Comparison of ENCODE assay signal across 8 cellular contexts in the genomic region with DNA sequence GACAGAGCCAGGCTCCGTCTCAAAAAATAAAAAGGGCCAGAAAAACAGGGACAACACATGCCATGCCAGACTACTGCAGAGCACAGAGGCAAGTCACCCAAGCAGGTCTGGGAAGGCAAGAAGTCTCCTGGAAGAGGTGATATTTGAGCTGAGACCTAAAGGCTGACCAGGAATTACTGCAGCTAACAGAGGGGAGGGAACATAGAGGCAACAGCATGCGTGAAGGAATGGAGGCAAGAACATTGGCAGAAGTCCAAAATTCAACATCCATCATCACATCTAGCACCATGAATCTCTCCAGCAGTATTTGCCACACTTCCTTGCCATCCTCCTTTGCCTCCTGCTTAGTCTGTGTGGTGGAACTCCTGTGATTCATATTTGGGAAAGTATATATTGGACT. TPM values are rescaled to one million over a fixed set of nuclear protein-coding genes. Genes with fewer than 3 reads are reported as not detected.
DNase-seq lines count a peak whose midpoint lies in the region; ATAC-seq and TF ChIP-seq lines count a peak whose summit lies in the region.

No MANE protein-coding gene starts in this region.

- H3K9ac ChIP-seq in Karpas-422 (ENCODE audit: low read length): peak overlapping the region; percentile 70

- no peak for ATAC-seq in naive thymus-derived CD4-positive, alpha-beta T cell

- H3K4me1 ChIP-seq in Caco-2: peaks cover 19% of the 10 kb centered on the region
- peaks cover 22% of the 10 kb centered on the region for H3K4me1 ChIP-seq in Karpas-422 (ENCODE audit: low read length)
- peaks cover 0 to 5% of the 10 kb centered on the region in 2 donors for H3K4me1 ChIP-seq in breast epithelium
- H3K4me1 ChIP-seq in naive thymus-derived CD4-positive, alpha-beta T cell (ENCODE audit: control insufficient read depth in 2 of 2, insufficient read depth in 2 of 2, low read length in 2 of 2): peaks cover 17% of the 10 kb centered on the region in 2 donors

- TF ChIP-seq POLR2A in breast epithelium (IDR thresholded peaks at IDR 0.05): no peak

- H2AFZ ChIP-seq in Karpas-422 (ENCODE audit: low read length): peak overlapping the region; percentile 99

- CTCF ChIA-PET in Caco-2 (lab: Charles Lee): interaction anchor here (1.5 kb wide), 1 partner anchor 348 kb away, joined by 8 read pairs; no protein-coding TSS in a partner anchor
- CTCF ChIA-PET in naive thymus-derived CD4-positive, alpha-beta T cell (lab: Charles Lee): interaction anchor here (2.1 kb wide), 1 partner anchor 348 kb away, joined by 7 read pairs; no protein-coding TSS in a partner anchor

- peak overlapping the region; percentile 96 for H3K4me3 Mint-ChIP-seq in Caco-2 (ENCODE audit: unreplicated experiment)
- H3K4me3 Mint-ChIP-seq in naive thymus-derived CD4-positive, alpha-beta T cell: peak overlapping the region; percentile 87 to 99 (median 97)

- POLR2A ChIA-PET in Caco-2 (lab: Charles Lee): interaction anchor here (0.9 to 1.2 kb wide), 2 partner anchors 195 to 262 kb away, joined by 3 to 4 read pairs; a partner anchor contains a TSS
- POLR2A ChIA-PET in naive thymus-derived CD4-positive, alpha-beta T cell (lab: Charles Lee): interaction anchor here (0.9 to 3.6 kb wide), 5 partner anchors 22 to 1211 kb away, joined by 3 to 22 read pairs (median 7); a partner anchor contains a TSS

- H3K27ac Mint-ChIP-seq in Caco-2 (ENCODE audit: unreplicated experiment): peak overlapping the region; percentile 98
- H3K27ac Mint-ChIP-seq in naive thymus-derived CD4-positive, alpha-beta T cell: peak overlapping the region; percentile 96 to 99 (median 98)

- H3K4me3 ChIP-seq in Caco-2 (ENCODE audit: low read depth, low read length) (peak overlapping the region; percentile 46), Karpas-422 (ENCODE audit: low read length) (peak overlapping the region; percentile 80), breast epithelium (peak overlapping the region in 2 of 3 donors; percentile 73 to 95)
- H3K4me3 ChIP-seq in naive thymus-derived CD4-positive, alpha-beta T cell (ENCODE audit: low read length): peak overlapping the region; percentile 76

- no peaks in the 10 kb centered on the region; the same call in 1 of the 2 replicates for H3K36me3 ChIP-seq in Caco-2 (ENCODE audit: control insufficient read depth, insufficient read depth, low read length)
- peaks cover 7% of the 10 kb centered on the region; the same call in 1 of the 2 replicates for H3K36me3 ChIP-seq in Karpas-422 (ENCODE audit: insufficient read depth, low read length)
- no peaks in the 10 kb centered on the region for H3K36me3 ChIP-seq in breast epithelium
- no peaks in the 10 kb centered on the region for H3K36me3 ChIP-seq in naive thymus-derived CD4-positive, alpha-beta T cell (ENCODE audit: control insufficient read depth in 2 of 3, insufficient read depth in 3 of 3, low read length in 3 of 3)

- H3K27me3 Mint-ChIP-seq in Caco-2 (ENCODE audit: insufficient read depth, unreplicated experiment): no peaks in the 10 kb centered on the region
- H3K27me3 Mint-ChIP-seq in naive thymus-derived CD4-positive, alpha-beta T cell: peaks cover 0 to 2% (median 0%) of the 10 kb centered on the region in 5 donors

- peak overlapping the region; percentile 96 for H3K4me2 ChIP-seq in Karpas-422 (ENCODE audit: low read depth, low read length, poor library complexity, severe bottlenecking)

- peaks cover 20% of the 10 kb centered on the region for H3K4me1 Mint-ChIP-seq in Caco-2 (ENCODE audit: low read depth, unreplicated experiment)
- H3K4me1 Mint-ChIP-seq in naive thymus-derived CD4-positive, alpha-beta T cell: peaks cover 20 to 55% (median 44%) of the 10 kb centered on the region in 7 donors

- H3K9me3 Mint-ChIP-seq in Caco-2 (ENCODE audit: unreplicated experiment): no peaks in the 10 kb centered on the region
- H3K9me3 Mint-ChIP-seq in naive thymus-derived CD4-positive, alpha-beta T cell: no peaks in the 10 kb centered on the region

- H3K9me2 ChIP-seq in Karpas-422 (replicated peaks; ENCODE audit: insufficient read depth, low read length): no peaks in the 10 kb centered on the region

- H3K27ac ChIP-seq in Karpas-422 (ENCODE audit: low read length) (no peak overlapping the region), breast epithelium (no peak overlapping the region)
- peak overlapping the region; percentile 92 for H3K27ac ChIP-seq in naive thymus-derived CD4-positive, alpha-beta T cell (ENCODE audit: low read depth, low read length)

- BruUV-seq in Caco-2 (replicated peaks; lab: Mats Ljungman, UMichigan): no TSS peak

- intact Hi-C loops in Caco-2 (cut with micrococcal nuclease; ENCODE audit: unreplicated experiment) (loop anchor here (5.0 kb wide), 1 partner anchor 261 kb away; no protein-coding TSS in a partner anchor), breast epithelium (cut with DNase I; ENCODE audit: low total_unique reads) (loop anchor here (10.0 kb wide), 1 partner anchor 349 kb away; no protein-coding TSS in a partner anchor)
- intact Hi-C loops in naive thymus-derived CD4-positive, alpha-beta T cell (cut with micrococcal nuclease): loop anchor here (5.0 to 10.0 kb wide), 5 partner anchors 239 to 841 kb away; a partner anchor contains a TSS

- H3K27me3 ChIP-seq in Caco-2 (replicated peaks; ENCODE audit: control insufficient read depth, insufficient read depth, low read length) (no peaks in the 10 kb centered on the region), Karpas-422 (ENCODE audit: low read length) (no peaks in the 10 kb centered on the region), breast epithelium (no peaks in the 10 kb centered on the region)
- H3K27me3 ChIP-seq in naive thymus-derived CD4-positive, alpha-beta T cell (ENCODE audit: control insufficient read depth in 2 of 2, insufficient read depth in 2 of 2, low read length in 2 of 2): no peaks in the 10 kb centered on the region

- H3K79me2 ChIP-seq in Karpas-422 (ENCODE audit: low read length): peaks cover 10% of the 10 kb centered on the region

- TF ChIP-seq CTCF in Caco-2 (IDR thresholded peaks at IDR 0.05; ENCODE audit: insufficient read depth in 1 of 2, low read depth in 1 of 2, low read length in 1 of 2, severe bottlenecking in 1 of 2, unreplicated experiment in 1 of 2) (no peak), breast epithelium (IDR thresholded peaks at IDR 0.05) (no peak)

- peaks cover 22% of the 10 kb centered on the region for H3K36me3 Mint-ChIP-seq in Caco-2 (ENCODE audit: insufficient read depth, unreplicated experiment)
- H3K36me3 Mint-ChIP-seq in naive thymus-derived CD4-positive, alpha-beta T cell: peaks cover 0 to under 1% (median 0%) of the 10 kb centered on the region in 5 donors

- peaks cover 17% of the 10 kb centered on the region; the same call in 1 of the 2 replicates for H4K20me1 ChIP-seq in Karpas-422 (ENCODE audit: insufficient read depth, low read depth, low read length)

- DNase-seq in Caco-2 (no peak), Karpas-422 (peak; percentile 46), breast epithelium (ENCODE audit: low spot score in 2 of 2) (no peak), HuH-7.5 (ENCODE audit: low spot score) (no peak), GM03348 (ENCODE audit: low spot score) (no peak)
- no peak for DNase-seq in naive thymus-derived CD4-positive, alpha-beta T cell
- DNase-seq in effector CD8-positive, alpha-beta T cell (lab: John Stamatoyannopoulos, UW): no peak
- DNase-seq in stimulated activated CD8-positive, alpha-beta memory T cell treated with anti-CD3 and anti-CD28 coated beads, Interleukin-4, amount 100 ng/mL, for 48 hours: no peak

- no peaks in the 10 kb centered on the region for H3K9me3 ChIP-seq in Caco-2
- H3K9me3 ChIP-seq in Karpas-422 (ENCODE audit: low read length): no peaks in the 10 kb centered on the region
- no peaks in the 10 kb centered on the region for H3K9me3 ChIP-seq in breast epithelium
- no peaks in the 10 kb centered on the region for H3K9me3 ChIP-seq in naive thymus-derived CD4-positive, alpha-beta T cell (ENCODE audit: control insufficient read depth in 2 of 3, low read length in 3 of 3)

RNA-seq across cellular contexts. Expression of a gene that starts 0.9 kb away (rescaled TPM):
- total RNA-seq in Caco-2 (2022): 18.3 and 19.6 TPM in 2 replicates
- total RNA-seq in Karpas-422 (2014; rRNA removed; shearing (Covaris generic); ENCODE audit: low replicate concordance): 19.3 and 28.4 TPM in 2 replicates
- total RNA-seq in breast epithelium: 10 to 100 TPM; 20.0 to 32.8 (median 26.5) TPM
- total RNA-seq in naive thymus-derived CD4-positive, alpha-beta T cell: 10 to 100 TPM; 12.1 to 27.5 (median 13.6) TPM
- 10 to 100 TPM; 13.9 to 20.0 TPM for polyA plus RNA-seq in naive thymus-derived CD4-positive, alpha-beta T cell
